ENCODE assay signal across 21 cellular contexts in genomic region chr2:116747103-116747502, GRCh38.
A peak's percentile ranks its signal among the peaks of the same experiment; 100 is the strongest.
DNase-seq lines count a peak whose midpoint lies in the region; ATAC-seq, FAIRE-seq and TF ChIP-seq lines count a peak whose summit lies in the region.
"Had no signal": no experiment of that assay in that cellular context is flagged by ENCODE, and none has a peak within 500 bp of the region (broad histone marks: within the 10 kb centered on the region; RNA-seq: fewer than 3 reads in every experiment).

No MANE protein-coding gene starts in this region.

- TF ChIP-seq CTCF in SK-N-SH (IDR thresholded peaks at IDR 0.05): peak; percentile 9; the same call in 1 of the 2 replicates
- TF ChIP-seq CTCF in kidney (IDR thresholded peaks at IDR 0.05; ENCODE audit: borderline replicate concordance, extremely low read depth, insufficient read depth): peak; percentile 49
- TF ChIP-seq CTCF in type B pancreatic cell (conservative IDR thresholded peaks at IDR 0.05): peak; percentile 53
- TF ChIP-seq CTCF in tibial nerve (IDR thresholded peaks at IDR 0.05): no peak

- H3F3A ChIP-seq in SK-N-SH (replicated peaks; ENCODE audit: insufficient read depth): no peaks in the 10 kb centered on the region

- H3K27ac Mint-ChIP-seq in type B pancreatic cell: no peak overlapping the region
- H3K27ac Mint-ChIP-seq: activated naive CD8-positive, alpha-beta T cell treated with anti-CD3 and anti-CD28 coated beads, Interleukin-2, amount 50 U/mL, for 24 hours; CD4-positive, CD25-positive, alpha-beta regulatory T cell; stimulated activated memory B cell treated with anti-CD40 and anti-IgM and Interleukin-4, amounts not matched to agents 10 μg/mL and 1 μg/mL and 100 μg/mL, for 72 hours; T-helper 2 cell treated with Interferon-gamma antibody and Interleukin-4, amounts not matched to agents 5 μg/mL and 100 μg/mL, for 36 hours had no signal

- no peaks in the 10 kb centered on the region for H3K27me3 Mint-ChIP-seq in type B pancreatic cell
- H3K27me3 Mint-ChIP-seq: activated naive CD8-positive, alpha-beta T cell treated with anti-CD3 and anti-CD28 coated beads, Interleukin-2, amount 50 U/mL, for 24 hours; CD4-positive, CD25-positive, alpha-beta regulatory T cell; stimulated activated memory B cell treated with anti-CD40 and anti-IgM and Interleukin-4, amounts not matched to agents 10 μg/mL and 1 μg/mL and 100 μg/mL, for 72 hours had no signal

- POLR2A ChIA-PET in SK-N-SH (lab: Yijun Ruan, JAX): no interaction called here

- H3K4me3 Mint-ChIP-seq in type B pancreatic cell: no peak overlapping the region
- H3K4me3 Mint-ChIP-seq: activated naive CD8-positive, alpha-beta T cell treated with anti-CD3 and anti-CD28 coated beads, Interleukin-2, amount 50 U/mL, for 24 hours; CD4-positive, CD25-positive, alpha-beta regulatory T cell; stimulated activated memory B cell treated with anti-CD40 and anti-IgM and Interleukin-4, amounts not matched to agents 10 μg/mL and 1 μg/mL and 100 μg/mL, for 72 hours; T-helper 2 cell treated with Interferon-gamma antibody and Interleukin-4, amounts not matched to agents 5 μg/mL and 100 μg/mL, for 36 hours had no signal

- no peak overlapping the region for H3K4me3 ChIP-seq in SK-N-SH (ENCODE audit: low read depth in 2 of 2, low read length in 1 of 2)
- H3K4me3 ChIP-seq in kidney (ENCODE audit: low read length in 2 of 2): no peak overlapping the region
- no peak overlapping the region for H3K4me3 ChIP-seq in tibial nerve
- H3K4me3 ChIP-seq in right cardiac atrium (ENCODE audit: low read length): no peak overlapping the region
- H3K4me3 ChIP-seq: dorsolateral prefrontal cortex, esophagus squamous epithelium had no signal

- no peaks in the 10 kb centered on the region for H3K4me1 Mint-ChIP-seq in type B pancreatic cell (ENCODE audit: unreplicated experiment)
- H3K4me1 Mint-ChIP-seq: activated naive CD8-positive, alpha-beta T cell treated with anti-CD3 and anti-CD28 coated beads, Interleukin-2, amount 50 U/mL, for 24 hours; CD4-positive, CD25-positive, alpha-beta regulatory T cell; stimulated activated memory B cell treated with anti-CD40 and anti-IgM and Interleukin-4, amounts not matched to agents 10 μg/mL and 1 μg/mL and 100 μg/mL, for 72 hours had no signal

- no peaks in the 10 kb centered on the region for H3K9me2 ChIP-seq in SK-N-SH

- DNase-seq in SK-N-SH (peak; percentile 29), RKO (ENCODE audit: low spot score) (peak; percentile 8), kidney (no peak), type B pancreatic cell (ENCODE audit: extremely low spot score, unreplicated experiment) (no peak), tibial nerve (ENCODE audit: low spot score in 2 of 2) (no peak), right cardiac atrium (no peak)
- no peak for DNase-seq in activated naive CD4-positive, alpha-beta T cell treated with Interleukin-2 at 50 U/mL for 16 hours
- DNase-seq: activated naive CD8-positive, alpha-beta T cell treated with anti-CD3 and anti-CD28 coated beads, Interleukin-2, amount 50 U/mL, for 24 hours; CD4-positive, CD25-positive, alpha-beta regulatory T cell; DMS79 treated with DMSO at 0.1 percent for 48 hours; dorsolateral prefrontal cortex; esophagus squamous epithelium; NCI-H1436 treated with DMSO at 0.1 percent for 48 hours; NCI-H345; retina; SIG-M5; trophoblast cell had no signal

- H3K4me1 ChIP-seq in SK-N-SH (ENCODE audit: control insufficient read depth in 1 of 2, insufficient read depth in 2 of 2, low read depth in 1 of 2, low read length in 1 of 2) (no peaks in the 10 kb centered on the region), kidney (ENCODE audit: control insufficient read depth in 1 of 2, insufficient read depth in 1 of 2, low read depth in 1 of 2, low read length in 2 of 2) (no peaks in the 10 kb centered on the region), tibial nerve (no peaks in the 10 kb centered on the region), right cardiac atrium (ENCODE audit: control insufficient read depth, insufficient read depth, low read length) (no peaks in the 10 kb centered on the region)
- H3K4me1 ChIP-seq: esophagus squamous epithelium had no signal

- H3K9me3 ChIP-seq in SK-N-SH (no peaks in the 10 kb centered on the region), kidney (ENCODE audit: control insufficient read depth in 1 of 2, low read length in 2 of 2) (no peaks in the 10 kb centered on the region), tibial nerve (no peaks in the 10 kb centered on the region), right cardiac atrium (ENCODE audit: control insufficient read depth, low read length) (no peaks in the 10 kb centered on the region)
- H3K9me3 ChIP-seq: esophagus squamous epithelium had no signal

- TF ChIP-seq POLR2A in tibial nerve (IDR thresholded peaks at IDR 0.05): no peak

- H3K9ac ChIP-seq in SK-N-SH (no peak overlapping the region), kidney (ENCODE audit: low read length in 2 of 2) (no peak overlapping the region)

- peak; percentile 47 for FAIRE-seq in kidney (lab: Jason Lieb, UNC)

- TF ChIP-seq RAD21 in SK-N-SH (IDR thresholded peaks at IDR 0.05; ENCODE audit: low read length): peak; percentile 84

- H2AFZ ChIP-seq in SK-N-SH (ENCODE audit: low read depth): no peak overlapping the region

- no peaks in the 10 kb centered on the region for H3K27me3 ChIP-seq in SK-N-SH (ENCODE audit: insufficient read depth)
- H3K27me3 ChIP-seq in tibial nerve: no peaks in the 10 kb centered on the region
- H3K27me3 ChIP-seq in right cardiac atrium (ENCODE audit: control insufficient read depth, insufficient read depth): no peaks in the 10 kb centered on the region
- H3K27me3 ChIP-seq: dorsolateral prefrontal cortex, esophagus squamous epithelium had no signal

- TF ChIP-seq EP300 in SK-N-SH (IDR thresholded peaks at IDR 0.05; ENCODE audit: borderline replicate concordance in 1 of 2, low read depth in 1 of 2, low read length in 1 of 2): no peak
- TF ChIP-seq EP300 in tibial nerve (IDR thresholded peaks at IDR 0.05): no peak

- ATAC-seq in SK-N-SH treated with all-trans-retinoic acid at 6 μM for 48 hours: no peak
- no peak for ATAC-seq in right cardiac atrium
- ATAC-seq: activated CD4-positive, CD25-positive, alpha-beta regulatory T cell treated with anti-CD3 and anti-CD28 coated beads, Interleukin-2, amount 50 U/mL, for 24 hours; activated naive CD8-positive, alpha-beta T cell treated with anti-CD3 and anti-CD28 coated beads, Interleukin-2, amount 50 U/mL, for 24 hours; stimulated activated memory B cell treated with anti-CD40 and anti-IgM and Interleukin-4, amounts not matched to agents 10 μg/mL and 1 μg/mL and 100 μg/mL, for 72 hours had no signal

- no peaks in the 10 kb centered on the region for H3K36me3 Mint-ChIP-seq in type B pancreatic cell
- H3K36me3 Mint-ChIP-seq: CD4-positive, CD25-positive, alpha-beta regulatory T cell; stimulated activated memory B cell treated with anti-CD40 and anti-IgM and Interleukin-4, amounts not matched to agents 10 μg/mL and 1 μg/mL and 100 μg/mL, for 72 hours had no signal

- CTCF ChIA-PET in SK-N-SH (lab: Yijun Ruan, JAX): interaction anchor here (1.0 to 1.6 kb wide), 2 partner anchors 913 to 1067 kb away, joined by 3 to 5 read pairs; partner anchors contain the start of gene DDX18

- 18% methylated on average over 1 of the region's 1 CpG for WGBS in SK-N-SH (ENCODE audit: low lambda C conversion rate)
- 63 to 80% methylated on average over 1 of the region's 1 CpG for WGBS in tibial nerve, 2 donors
- 55% methylated on average over 1 of the region's 1 CpG for WGBS in right cardiac atrium

- no peaks in the 10 kb centered on the region for H4K20me1 ChIP-seq in SK-N-SH (ENCODE audit: insufficient read depth)

- no peaks in the 10 kb centered on the region for H3K79me2 ChIP-seq in SK-N-SH (ENCODE audit: insufficient read depth)

- H3K4me2 ChIP-seq in SK-N-SH: no peak overlapping the region

- H3K36me3 ChIP-seq in SK-N-SH (replicated peaks in 1 of 2; ENCODE audit: control insufficient read depth in 1 of 2, insufficient read depth in 2 of 2, low read length in 1 of 2): no peaks in the 10 kb centered on the region
- H3K36me3 ChIP-seq in kidney (ENCODE audit: control insufficient read depth in 1 of 2, insufficient read depth in 2 of 2, low read length in 2 of 2): no peaks in the 10 kb centered on the region
- H3K36me3 ChIP-seq in tibial nerve: no peaks in the 10 kb centered on the region
- H3K36me3 ChIP-seq: esophagus squamous epithelium had no signal

- intact Hi-C loops in kidney (cut with DNase I): no loop called here
- intact Hi-C loops in right cardiac atrium (cut with DNase I): no loop called here

- no peaks in the 10 kb centered on the region for H3K9me3 Mint-ChIP-seq in type B pancreatic cell

- H3K27ac ChIP-seq in SK-N-SH (ENCODE audit: low read depth in 2 of 2, low read length in 1 of 2) (no peak overlapping the region), kidney (ENCODE audit: low read depth in 2 of 2, low read length in 2 of 2) (no peak overlapping the region), tibial nerve (no peak overlapping the region), right cardiac atrium (ENCODE audit: low read length) (no peak overlapping the region)
- H3K27ac ChIP-seq: dorsolateral prefrontal cortex, esophagus squamous epithelium had no signal

TF ChIP-seq in SK-N-SH, 30 proteins besides CTCF, POLR2A, EP300 and RAD21:
- peak; percentile 53; the same call in 1 of the 2 replicates for TF ChIP-seq SMC3 (IDR thresholded peaks at IDR 0.05; ENCODE audit: low read depth, low read length)
- no peak for TF ChIP-seq USF2 (IDR thresholded peaks at IDR 0.05; ENCODE audit: borderline replicate concordance, low read depth, low read length)
- no peak for TF ChIP-seq MEF2A (IDR thresholded peaks at IDR 0.05; ENCODE audit: borderline replicate concordance, low read depth)

TF ChIP-seq in SK-N-SH treated with all-trans-retinoic acid at 6 μM for 48 hours, 23 proteins besides CTCF, POLR2A, EP300 and RAD21 (continues in another document):
- TF ChIP-seq GLIS3 (CRISPR knock-in tag; IDR thresholded peaks at IDR 0.05) (no peak), CSDC2 (CRISPR knock-in tag; IDR thresholded peaks at IDR 0.05) (no peak), ARNTL (CRISPR knock-in tag; IDR thresholded peaks at IDR 0.05; ENCODE audit: borderline replicate concordance, low read depth) (no peak), ZNF565 (CRISPR knock-in tag; conservative IDR thresholded peaks at IDR 0.05; ENCODE audit: low read depth) (no peak), RARB (CRISPR knock-in tag; IDR thresholded peaks at IDR 0.05) (no peak), ZNF70 (CRISPR knock-in tag; IDR thresholded peaks at IDR 0.05) (no peak), ZC3H10 (CRISPR knock-in tag; IDR thresholded peaks at IDR 0.05) (no peak), ZFP3 (CRISPR knock-in tag; IDR thresholded peaks at IDR 0.05) (no peak), ZNF8 (CRISPR knock-in tag; IDR thresholded peaks at IDR 0.05) (no peak), TOX (CRISPR knock-in tag; IDR thresholded peaks at IDR 0.05; ENCODE audit: borderline replicate concordance) (no peak), ISL1 (CRISPR knock-in tag; IDR thresholded peaks at IDR 0.05) (no peak), OSR1 (CRISPR knock-in tag; IDR thresholded peaks at IDR 0.05) (no peak), SNAI2 (CRISPR knock-in tag; IDR thresholded peaks at IDR 0.05) (no peak), TCF4 (CRISPR knock-in tag; IDR thresholded peaks at IDR 0.05; ENCODE audit: borderline replicate concordance) (no peak)

Comparison
In these comparisons a context has a peak if more than half of its experiments do, and no peak if none do; other contexts are left out.
1. DNase-seq: peak in SK-N-SH (single experiment) and RKO (single experiment); none in kidney (single experiment), type B pancreatic cell (single experiment), tibial nerve (0 of 2), right cardiac atrium (0 of 3) and activated naive CD4-positive, alpha-beta T cell treated with Interleukin-2 at 50 U/mL for 16 hours (single experiment).
2. CTCF ChIP-seq: peak in SK-N-SH (single experiment), kidney (single experiment) and type B pancreatic cell (single experiment); none in tibial nerve (0 of 5).